In genomic region chr9:129282308-129283211, GRCh38 we compare ENCODE assay signal across 1 cellular context.
TF ChIP-seq lines count a peak whose summit lies in the region.

No MANE protein-coding gene starts in this region.

TF ChIP-seq in GM23338, 12 proteins besides CTCF, POLR2A, EP300 and RAD21 (continued from another document):
- no peak for TF ChIP-seq ZNF462 (CRISPR knock-in tag; IDR thresholded peaks at IDR 0.05)
- no peak for TF ChIP-seq NANOG (IDR thresholded peaks at IDR 0.05; ENCODE audit: borderline replicate concordance)
- TF ChIP-seq JUNB (IDR thresholded peaks at IDR 0.05; ENCODE audit: unreplicated experiment): no peak
- no peak for TF ChIP-seq EZH2phosphoT487 (IDR thresholded peaks at IDR 0.05; ENCODE audit: unreplicated experiment)
- TF ChIP-seq EZH2 (IDR thresholded peaks at IDR 0.05; ENCODE audit: low read depth, unreplicated experiment): no peak
- no peak for TF ChIP-seq ETS1 (IDR thresholded peaks at IDR 0.05)
- TF ChIP-seq ZNF331 (CRISPR knock-in tag; IDR thresholded peaks at IDR 0.05; ENCODE audit: low read depth): no peak
- TF ChIP-seq ZNF114 (CRISPR knock-in tag; IDR thresholded peaks at IDR 0.05): no peak
- TF ChIP-seq STAT1 (IDR thresholded peaks at IDR 0.05; ENCODE audit: unreplicated experiment): no peak
- no peak for TF ChIP-seq POLR2AphosphoS5 (IDR thresholded peaks at IDR 0.05; ENCODE audit: low read depth)
TF ChIP-seq in GM23338: peak in this region for 0.
